8 cellular contexts compared by ENCODE assay signal in genomic region chr4:184328022-184328736, GRCh38.
DNase-seq lines count a peak whose midpoint lies in the region; ATAC-seq and TF ChIP-seq lines count a peak whose summit lies in the region.

No MANE protein-coding gene starts in this region.

- H3K9me3 ChIP-seq in CD8-positive, alpha-beta T cell (ENCODE audit: low read length) = no peaks in the 10 kb centered on the region

- H3K9me3 Mint-ChIP-seq in CD8-positive, alpha-beta T cell = no peaks in the 10 kb centered on the region
- H3K9me3 Mint-ChIP-seq in MCF 10A (ENCODE audit: unreplicated experiment) = no peaks in the 10 kb centered on the region

- no peaks in the 10 kb centered on the region for H3K36me3 ChIP-seq in CD8-positive, alpha-beta T cell (ENCODE audit: insufficient read depth, low read length)

- no peaks in the 10 kb centered on the region for H3K27me3 ChIP-seq in CD8-positive, alpha-beta T cell (ENCODE audit: insufficient read depth, low read length)

- no peaks in the 10 kb centered on the region for H3K36me3 Mint-ChIP-seq in CD8-positive, alpha-beta T cell
- no peaks in the 10 kb centered on the region for H3K36me3 Mint-ChIP-seq in MCF 10A (ENCODE audit: insufficient read depth, unreplicated experiment)

- no TSS peak for BruUV-seq in MCF 10A (replicated peaks; lab: Mats Ljungman, UMichigan)

- H3K4me3 Mint-ChIP-seq in CD8-positive, alpha-beta T cell = no peak overlapping the region
- H3K4me3 Mint-ChIP-seq in MCF 10A (ENCODE audit: unreplicated experiment) = no peak overlapping the region

- peak; percentile 48 for ATAC-seq in CD8-positive, alpha-beta T cell
- ATAC-seq in GM19351 (IDR thresholded peaks at IDR 0.05; ENCODE audit: unreplicated experiment) = peak; percentile 74
- peak; percentile 67 for ATAC-seq in HG03196 (IDR thresholded peaks at IDR 0.05; ENCODE audit: unreplicated experiment)

- H3K4me1 Mint-ChIP-seq in CD8-positive, alpha-beta T cell (ENCODE audit: low read depth) = peaks cover 7% of the 10 kb centered on the region
- peaks cover 11% of the 10 kb centered on the region for H3K4me1 Mint-ChIP-seq in MCF 10A (ENCODE audit: insufficient read depth, unreplicated experiment)

- CTCF ChIA-PET in CD8-positive, alpha-beta T cell (lab: Charles Lee) = no interaction called here
- CTCF ChIA-PET in MCF 10A (lab: Yijun Ruan, JAX) = interaction anchor here (0.6 to 1.7 kb wide), 6 partner anchors 31 to 89 kb away, joined by 3 to 6 read pairs (median 4); no protein-coding TSS in a partner anchor

- DNase-seq in CD8-positive, alpha-beta T cell = peak in 1 of 7 experiments; percentile 23
- DNase-seq in MCF 10A (ENCODE audit: unreplicated experiment) (peak; percentile 78), NCI-H510A treated with DMSO at 0.1 percent for 48 hours (lab: John Stamatoyannopoulos, UW) (no peak), HUDEP-2 (lab: John Stamatoyannopoulos, UW; ENCODE audit: unreplicated experiment in 76 of 76) (no peak), superior temporal gyrus (ENCODE audit: extremely low spot score) (no peak)
- no peak for DNase-seq in central memory CD4-positive, alpha-beta T cell

- intact Hi-C loops in CD8-positive, alpha-beta T cell (cut with DNase I, micrococcal nuclease) = no loop called here
- intact Hi-C loops in MCF 10A (cut with micrococcal nuclease) = no loop called here

- no peaks in the 10 kb centered on the region for H3K27me3 Mint-ChIP-seq in CD8-positive, alpha-beta T cell (ENCODE audit: low read depth)
- H3K27me3 Mint-ChIP-seq in MCF 10A (ENCODE audit: insufficient read depth, unreplicated experiment) = no peaks in the 10 kb centered on the region

- no peaks in the 10 kb centered on the region for H3K4me1 ChIP-seq in CD8-positive, alpha-beta T cell (ENCODE audit: insufficient read depth, low read length)

- H3K27ac ChIP-seq in CD8-positive, alpha-beta T cell (ENCODE audit: low read depth, low read length) = no peak overlapping the region

- no peak overlapping the region for H3K4me3 ChIP-seq in CD8-positive, alpha-beta T cell (ENCODE audit: low read depth, low read length)

- no peak overlapping the region for H3K27ac Mint-ChIP-seq in CD8-positive, alpha-beta T cell
- peak overlapping the region; percentile 55 for H3K27ac Mint-ChIP-seq in MCF 10A (ENCODE audit: low read depth, unreplicated experiment)

- no peak for TF ChIP-seq CTCF in CD8-positive, alpha-beta T cell (IDR thresholded peaks at IDR 0.05)
- TF ChIP-seq CTCF in MCF 10A (IDR thresholded peaks at IDR 0.05; ENCODE audit: unreplicated experiment) = no peak

- POLR2A ChIA-PET in CD8-positive, alpha-beta T cell (lab: Charles Lee) = no interaction called here
- POLR2A ChIA-PET in MCF 10A (lab: Yijun Ruan, JAX) = interaction anchor here (0.9 to 3.3 kb wide), 12 partner anchors 9 to 146 kb away, joined by 3 to 12 read pairs (median 4); partner anchors contain the start of gene IRF2
